ENCODE assay signal across 8 cellular contexts in genomic region chr2:37635359-37636208, GRCh38. TPM values are rescaled to one million over a fixed set of nuclear protein-coding genes. Genes with fewer than 3 reads are reported as not detected.
A peak's percentile ranks its signal among the peaks of the same experiment; 100 is the strongest.
DNase-seq lines count a peak whose midpoint lies in the region; ATAC-seq and TF ChIP-seq lines count a peak whose summit lies in the region.

No MANE protein-coding gene starts in this region.

- ATAC-seq in GM18502 (IDR thresholded peaks at IDR 0.05; ENCODE audit: poor library complexity, unreplicated experiment) (peak; percentile 77), HG02798 (IDR thresholded peaks at IDR 0.05; ENCODE audit: poor library complexity, unreplicated experiment) (peak; percentile 76), RWPE2 (ENCODE audit: low read depth) (peak; percentile 84), upper lobe of right lung (peak; percentile 87)

- intact Hi-C loops in upper lobe of right lung (cut with DNase I): no loop called here

- DNase-seq in RWPE2 (ENCODE audit: low spot score) (no peak), myocyte (ENCODE audit: low read depth) (peak; percentile 70), upper lobe of right lung (peak; percentile 67), glutamatergic neuron (no peak), NCI-H1092 (lab: John Stamatoyannopoulos, UW) (no peak)

- H3K4me1 ChIP-seq in RWPE2 (ENCODE audit: insufficient read depth, poor library complexity, severe bottlenecking) (peaks cover 12% of the 10 kb centered on the region), upper lobe of right lung (peaks cover 8% of the 10 kb centered on the region)

- H3K27me3 ChIP-seq in RWPE2 (ENCODE audit: insufficient read depth, poor library complexity, severe bottlenecking) (no peaks in the 10 kb centered on the region), upper lobe of right lung (no peaks in the 10 kb centered on the region)

- H3K9me3 ChIP-seq in RWPE2 (ENCODE audit: severe bottlenecking) (no peaks in the 10 kb centered on the region), upper lobe of right lung (no peaks in the 10 kb centered on the region)

- peak overlapping the region; percentile 52 for H3K27ac Mint-ChIP-seq in activated naive CD4-positive, alpha-beta T cell treated with anti-CD3 and anti-CD28 coated beads, Interleukin-2, amount 50 U/mL, for 24 hours
- H3K27ac Mint-ChIP-seq in glutamatergic neuron (ENCODE audit: unreplicated experiment): no peak overlapping the region

- H3K36me3 ChIP-seq in RWPE2 (ENCODE audit: low read depth): no peaks in the 10 kb centered on the region
- no peaks in the 10 kb centered on the region for H3K36me3 ChIP-seq in upper lobe of right lung

- H3K27me3 Mint-ChIP-seq in activated naive CD4-positive, alpha-beta T cell treated with anti-CD3 and anti-CD28 coated beads, Interleukin-2, amount 50 U/mL, for 24 hours: no peaks in the 10 kb centered on the region
- no peaks in the 10 kb centered on the region for H3K27me3 Mint-ChIP-seq in glutamatergic neuron (ENCODE audit: unreplicated experiment)

- no peaks in the 10 kb centered on the region for H3K9me3 Mint-ChIP-seq in activated naive CD4-positive, alpha-beta T cell treated with anti-CD3 and anti-CD28 coated beads, Interleukin-2, amount 50 U/mL, for 24 hours
- H3K9me3 Mint-ChIP-seq in glutamatergic neuron (ENCODE audit: unreplicated experiment): no peaks in the 10 kb centered on the region

- peak overlapping the region; percentile 39 for H3K27ac ChIP-seq in RWPE2 (ENCODE audit: poor library complexity, severe bottlenecking)
- H3K27ac ChIP-seq in upper lobe of right lung: peak overlapping the region; percentile 28

- peaks cover 64% of the 10 kb centered on the region for H3K4me1 Mint-ChIP-seq in activated naive CD4-positive, alpha-beta T cell treated with anti-CD3 and anti-CD28 coated beads, Interleukin-2, amount 50 U/mL, for 24 hours
- H3K4me1 Mint-ChIP-seq in glutamatergic neuron (ENCODE audit: low read depth, unreplicated experiment): peaks cover 4% of the 10 kb centered on the region

- H3K4me3 ChIP-seq in RWPE2 (ENCODE audit: severe bottlenecking): no peak overlapping the region
- no peak overlapping the region for H3K4me3 ChIP-seq in upper lobe of right lung

- H3K36me3 Mint-ChIP-seq in activated naive CD4-positive, alpha-beta T cell treated with anti-CD3 and anti-CD28 coated beads, Interleukin-2, amount 50 U/mL, for 24 hours: peaks cover 6% of the 10 kb centered on the region
- H3K36me3 Mint-ChIP-seq in glutamatergic neuron (ENCODE audit: unreplicated experiment): peaks cover 12% of the 10 kb centered on the region

- TF ChIP-seq CTCF in RWPE2 (IDR thresholded peaks at IDR 0.05; ENCODE audit: poor library complexity, severe bottlenecking): no peak
- TF ChIP-seq CTCF in upper lobe of right lung (IDR thresholded peaks at IDR 0.05): no peak
- TF ChIP-seq CTCF in glutamatergic neuron (IDR thresholded peaks at IDR 0.05; ENCODE audit: partially characterized antibody, unreplicated experiment): no peak

- H3K4me3 Mint-ChIP-seq in activated naive CD4-positive, alpha-beta T cell treated with anti-CD3 and anti-CD28 coated beads, Interleukin-2, amount 50 U/mL, for 24 hours: peak overlapping the region; percentile 47
- no peak overlapping the region for H3K4me3 Mint-ChIP-seq in glutamatergic neuron (ENCODE audit: unreplicated experiment)

RNA-seq across cellular contexts. Expression of gene CDC42EP3, which starts 35.9 kb away (rescaled TPM):
- 149 and 184 TPM in 2 replicates for total RNA-seq in myocyte
- 161 TPM for polyA plus RNA-seq in myocyte (2012)
- total RNA-seq in upper lobe of right lung: 71.1 TPM
- total RNA-seq in glutamatergic neuron (ENCODE audit: unreplicated experiment): 32.9 TPM

Comparison
In these comparisons a context has a peak if more than half of its experiments do, and no peak if none do; other contexts are left out.
1. DNase-seq: peak in myocyte (single experiment) and upper lobe of right lung (single experiment); none in RWPE2 (single experiment), glutamatergic neuron (single experiment) and NCI-H1092 (single experiment).
2. Peak in every context shown above with its lines, with median percentiles within 50 percentile points of each other: ATAC-seq.